8 cellular contexts compared by ENCODE assay signal in the genomic region with DNA sequence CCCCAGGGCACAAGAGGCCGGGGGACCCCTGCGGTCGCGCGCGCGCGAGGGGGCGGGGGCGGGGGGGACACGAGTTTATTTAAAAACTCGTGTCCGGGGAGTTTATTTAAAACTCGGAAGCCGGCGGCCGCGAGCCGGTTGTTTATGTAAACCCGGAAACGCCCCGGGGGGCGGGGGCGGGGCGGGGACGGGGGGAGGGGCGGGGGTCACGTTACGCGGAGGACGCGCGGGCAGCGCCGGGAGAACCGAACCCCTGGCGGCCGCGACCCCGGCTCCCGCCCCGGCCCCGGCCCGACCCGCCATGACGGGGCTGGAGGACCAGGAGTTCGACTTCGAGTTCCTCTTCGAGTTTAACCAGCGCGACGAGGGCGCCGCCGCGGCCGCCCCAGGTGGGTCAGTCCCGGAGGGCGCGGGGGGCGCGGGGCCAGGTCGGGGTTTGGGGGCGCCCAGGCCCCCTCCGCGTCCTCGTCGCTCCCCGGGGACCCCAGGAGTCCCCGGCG.
DNase-seq lines count a peak whose midpoint lies in the region; ATAC-seq and TF ChIP-seq lines count a peak whose summit lies in the region.

No MANE protein-coding gene starts in this region.

- no peak overlapping the region for H3K27ac Mint-ChIP-seq in activated naive CD8-positive, alpha-beta T cell treated with anti-CD3 and anti-CD28 coated beads, Interleukin-2, amount 50 U/mL, for 24 hours

- peak overlapping the region; percentile 66 for H3K4me2 ChIP-seq in OCI-LY3 (ENCODE audit: low read length)

- H3K36me3 ChIP-seq in OCI-LY3 (replicated peaks; ENCODE audit: low read depth, low read length) (peaks cover 36% of the 10 kb centered on the region), iPS-20b (ENCODE audit: insufficient read depth, low read depth, low read length) (no peaks in the 10 kb centered on the region)

- H3K36me3 Mint-ChIP-seq in activated naive CD8-positive, alpha-beta T cell treated with anti-CD3 and anti-CD28 coated beads, Interleukin-2, amount 50 U/mL, for 24 hours (ENCODE audit: low read depth): peaks cover 38% of the 10 kb centered on the region

- H3K4me3 ChIP-seq in OCI-LY3 (ENCODE audit: low read length): peak overlapping the region; percentile 79
- peak overlapping the region; percentile 50; the same call in 1 of the 2 replicates for H3K4me3 ChIP-seq in iPS-20b (ENCODE audit: low read length)

- DNase-seq in NCI-H1417 (lab: John Stamatoyannopoulos, UW) (peak in 2 of 3 experiments; percentile 29 to 38), NCI-H1417 treated with DMSO at 0.1 percent for 48 hours (lab: John Stamatoyannopoulos, UW) (no peak), DMS114 treated with DMSO at 0.1 percent for 48 hours (lab: John Stamatoyannopoulos, UW; ENCODE audit: unreplicated experiment) (no peak)
- peak; percentile 67 for DNase-seq in activated naive CD8-positive, alpha-beta T cell treated with anti-CD3 and anti-CD28 coated beads, Interleukin-2, amount 50 U/mL, for 24 hours
- peak; percentile 55 to 68 for DNase-seq in stimulated activated CD4-positive, alpha-beta T cell treated with anti-CD3 and anti-CD28 coated beads, Interleukin-1b, Interleukin-23, amount 100 ng/mL, for 4 hours (ENCODE audit: low read depth in 2 of 2)

- peaks cover 26% of the 10 kb centered on the region for H3K4me1 ChIP-seq in OCI-LY3 (ENCODE audit: low read length)
- H3K4me1 ChIP-seq in iPS-20b (ENCODE audit: insufficient read depth, low read length): no peaks in the 10 kb centered on the region

- H3K9me3 ChIP-seq in OCI-LY3 (ENCODE audit: insufficient read depth, low read length) (no peaks in the 10 kb centered on the region), iPS-20b (ENCODE audit: insufficient read depth, low read depth, low read length) (no peaks in the 10 kb centered on the region; the same call in 1 of the 2 replicates)

- H3K27ac ChIP-seq in OCI-LY3 (ENCODE audit: low read length) (no peak overlapping the region), iPS-20b (ENCODE audit: low read length) (no peak overlapping the region)

- H4K20me1 ChIP-seq in OCI-LY3 (ENCODE audit: insufficient read depth, low read length): peaks cover 50% of the 10 kb centered on the region

- no peak for TF ChIP-seq CTCF in OCI-LY3 (IDR thresholded peaks at IDR 0.05; ENCODE audit: low read depth, low read length)

- H3K27me3 ChIP-seq in OCI-LY3 (ENCODE audit: low read depth, low read length) (no peaks in the 10 kb centered on the region), iPS-20b (ENCODE audit: insufficient read depth, low read length) (peaks cover 43% of the 10 kb centered on the region)

- no peaks in the 10 kb centered on the region for H3K27me3 Mint-ChIP-seq in activated naive CD8-positive, alpha-beta T cell treated with anti-CD3 and anti-CD28 coated beads, Interleukin-2, amount 50 U/mL, for 24 hours

- H3K4me3 Mint-ChIP-seq in activated naive CD8-positive, alpha-beta T cell treated with anti-CD3 and anti-CD28 coated beads, Interleukin-2, amount 50 U/mL, for 24 hours: no peak overlapping the region

- no peak overlapping the region for H2AFZ ChIP-seq in OCI-LY3 (ENCODE audit: low read depth, low read length)

- no peaks in the 10 kb centered on the region for H3K9me3 Mint-ChIP-seq in activated naive CD8-positive, alpha-beta T cell treated with anti-CD3 and anti-CD28 coated beads, Interleukin-2, amount 50 U/mL, for 24 hours

- H3K9ac ChIP-seq in OCI-LY3 (ENCODE audit: low read length) (peak overlapping the region; percentile 65), iPS-20b (ENCODE audit: low read depth, low read length) (no peak overlapping the region)

- no peak for ATAC-seq in activated naive CD8-positive, alpha-beta T cell treated with anti-CD3 and anti-CD28 coated beads, Interleukin-2, amount 50 U/mL, for 24 hours
- ATAC-seq in HG02763 (IDR thresholded peaks at IDR 0.05; ENCODE audit: unreplicated experiment): no peak

- H3K4me1 Mint-ChIP-seq in activated naive CD8-positive, alpha-beta T cell treated with anti-CD3 and anti-CD28 coated beads, Interleukin-2, amount 50 U/mL, for 24 hours: peaks cover 57% of the 10 kb centered on the region

- peaks cover 78% of the 10 kb centered on the region for H3K79me2 ChIP-seq in OCI-LY3 (ENCODE audit: low read length)

Comparison
In these comparisons a context has a peak if more than half of its experiments do, and no peak if none do; other contexts are left out.
1. DNase-seq: peak in NCI-H1417 (2 of 3), activated naive CD8-positive, alpha-beta T cell treated with anti-CD3 and anti-CD28 coated beads, Interleukin-2, amount 50 U/mL, for 24 hours (single experiment) and stimulated activated CD4-positive, alpha-beta T cell treated with anti-CD3 and anti-CD28 coated beads, Interleukin-1b, Interleukin-23, amount 100 ng/mL, for 4 hours (2 of 2); none in NCI-H1417 treated with DMSO at 0.1 percent for 48 hours (single experiment) and DMS114 treated with DMSO at 0.1 percent for 48 hours (single experiment).